Comparison of ENCODE assay signal across 1 cellular context in genomic region chr20:48373555-48373934, GRCh38.
A peak's percentile ranks its signal among the peaks of the same experiment; 100 is the strongest.
TF ChIP-seq lines count a peak whose summit lies in the region.

No MANE protein-coding gene starts in this region.

TF ChIP-seq in HepG2, 621 proteins besides CTCF, POLR2A, EP300 and RAD21 (continued from another document):
- TF ChIP-seq PAX8 (CRISPR knock-in tag; IDR thresholded peaks at IDR 0.05; ENCODE audit: borderline replicate concordance), result no peak
- TF ChIP-seq SIN3B (IDR thresholded peaks at IDR 0.05; ENCODE audit: low read length), result no peak
- no peak for TF ChIP-seq ZIK1 (CRISPR knock-in tag; IDR thresholded peaks at IDR 0.05; ENCODE audit: borderline replicate concordance, low read depth)
- TF ChIP-seq ZNF441 (CRISPR knock-in tag; IDR thresholded peaks at IDR 0.05; ENCODE audit: borderline replicate concordance), result no peak
- no peak for TF ChIP-seq ZSCAN22 (CRISPR knock-in tag; IDR thresholded peaks at IDR 0.05)
- TF ChIP-seq PRPF4 (IDR thresholded peaks at IDR 0.05; ENCODE audit: low read depth, low read length, poor library complexity, severe bottlenecking), result peak; percentile 95
- TF ChIP-seq ZNF235 (CRISPR knock-in tag; IDR thresholded peaks at IDR 0.05; ENCODE audit: borderline replicate concordance), result no peak
- TF ChIP-seq ZNF562 (CRISPR knock-in tag; IDR thresholded peaks at IDR 0.05; ENCODE audit: borderline replicate concordance), result no peak
- no peak for TF ChIP-seq MEIS2 (CRISPR knock-in tag; IDR thresholded peaks at IDR 0.05)
- no peak for TF ChIP-seq GABPB1 (CRISPR knock-in tag; IDR thresholded peaks at IDR 0.05)
- no peak for TF ChIP-seq ZNF552 (CRISPR knock-in tag; IDR thresholded peaks at IDR 0.05; ENCODE audit: borderline replicate concordance)
- no peak for TF ChIP-seq NFIC (IDR thresholded peaks at IDR 0.05; ENCODE audit: low read length)
- no peak for TF ChIP-seq ZFP62 (CRISPR knock-in tag; IDR thresholded peaks at IDR 0.05)
- no peak for TF ChIP-seq ZNF768 (CRISPR knock-in tag; IDR thresholded peaks at IDR 0.05)
- no peak for TF ChIP-seq TAF15 (IDR thresholded peaks at IDR 0.05; ENCODE audit: low read depth, low read length, poor library complexity, severe bottlenecking)
- TF ChIP-seq MTA1 (CRISPR knock-in tag; IDR thresholded peaks at IDR 0.05; ENCODE audit: borderline replicate concordance), result no peak
- TF ChIP-seq KDM6A (CRISPR knock-in tag; IDR thresholded peaks at IDR 0.05; ENCODE audit: low read depth), result no peak
- TF ChIP-seq ZNF570 (CRISPR knock-in tag; IDR thresholded peaks at IDR 0.05; ENCODE audit: borderline replicate concordance), result no peak
- no peak for TF ChIP-seq ZNF367 (CRISPR knock-in tag; IDR thresholded peaks at IDR 0.05; ENCODE audit: borderline replicate concordance)
- TF ChIP-seq ZNF598 (CRISPR knock-in tag; IDR thresholded peaks at IDR 0.05; ENCODE audit: borderline replicate concordance), result no peak
- TF ChIP-seq KDM4B (CRISPR knock-in tag; IDR thresholded peaks at IDR 0.05), result no peak
- no peak for TF ChIP-seq FUBP1 (CRISPR knock-in tag; IDR thresholded peaks at IDR 0.05; ENCODE audit: borderline replicate concordance)
- TF ChIP-seq MED8 (CRISPR knock-in tag; IDR thresholded peaks at IDR 0.05; ENCODE audit: insufficient replicate concordance), result no peak
- TF ChIP-seq ZBTB38 (CRISPR knock-in tag; IDR thresholded peaks at IDR 0.05), result peak; percentile 11
- no peak for TF ChIP-seq ZNF326 (CRISPR knock-in tag; IDR thresholded peaks at IDR 0.05; ENCODE audit: borderline replicate concordance)
- no peak for TF ChIP-seq HDAC6 (IDR thresholded peaks at IDR 0.05; ENCODE audit: low read depth, low read length)
- no peak for TF ChIP-seq RARA (CRISPR knock-in tag; IDR thresholded peaks at IDR 0.05)
- TF ChIP-seq ZBED4 (CRISPR knock-in tag; IDR thresholded peaks at IDR 0.05; ENCODE audit: borderline replicate concordance), result no peak
- no peak for TF ChIP-seq USF2 (IDR thresholded peaks at IDR 0.05; ENCODE audit: low read depth, low read length)
- TF ChIP-seq USF2 (CRISPR knock-in tag; IDR thresholded peaks at IDR 0.05; ENCODE audit: borderline replicate concordance), result no peak
- TF ChIP-seq SRY (CRISPR knock-in tag; IDR thresholded peaks at IDR 0.05), result no peak; the same call in 1 of the 2 replicates
- no peak for TF ChIP-seq TRIM24 (CRISPR knock-in tag; IDR thresholded peaks at IDR 0.05)
- no peak for TF ChIP-seq PRMT3 (CRISPR knock-in tag; IDR thresholded peaks at IDR 0.05; ENCODE audit: borderline replicate concordance, low read depth)
- TF ChIP-seq JUN (CRISPR knock-in tag; IDR thresholded peaks at IDR 0.05), result no peak
- TF ChIP-seq HOXA5 (CRISPR knock-in tag; IDR thresholded peaks at IDR 0.05), result no peak
- TF ChIP-seq ZNF766 (CRISPR knock-in tag; IDR thresholded peaks at IDR 0.05; ENCODE audit: borderline replicate concordance), result no peak
- TF ChIP-seq THYN1 (CRISPR knock-in tag; IDR thresholded peaks at IDR 0.05; ENCODE audit: borderline replicate concordance, low read depth), result no peak
- no peak for TF ChIP-seq CENPX (CRISPR knock-in tag; IDR thresholded peaks at IDR 0.05)
- no peak for TF ChIP-seq ZNF253 (CRISPR knock-in tag; IDR thresholded peaks at IDR 0.05; ENCODE audit: borderline replicate concordance)
- TF ChIP-seq RCOR2 (CRISPR knock-in tag; IDR thresholded peaks at IDR 0.05), result no peak
